9 cellular contexts compared by ENCODE assay signal in genomic region chr9:18362901-18363685, GRCh38.
DNase-seq lines count a peak whose midpoint lies in the region; ATAC-seq and TF ChIP-seq lines count a peak whose summit lies in the region.
"Had no signal": no experiment of that assay in that cellular context is flagged by ENCODE, and none has a peak within 500 bp of the region (broad histone marks: within the 10 kb centered on the region; RNA-seq: fewer than 3 reads in every experiment).

No MANE protein-coding gene starts in this region.

- no peak overlapping the region for H3K4me2 ChIP-seq in mesenchymal stem cell (ENCODE audit: low read length, poor library complexity, severe bottlenecking)

- H3K9me3 ChIP-seq in adipocyte (ENCODE audit: control insufficient read depth, low read length), result no peaks in the 10 kb centered on the region
- H3K9me3 ChIP-seq in mesenchymal stem cell (ENCODE audit: control insufficient read depth, low read length), result no peaks in the 10 kb centered on the region

- H3K4me3 ChIP-seq in adipocyte (ENCODE audit: low read length) (no peak overlapping the region), mesenchymal stem cell (ENCODE audit: insufficient read depth in 1 of 2, low read depth in 1 of 2, low read length in 2 of 2) (no peak overlapping the region)

- peak overlapping the region; percentile 38 for H3K27ac ChIP-seq in mesenchymal stem cell (ENCODE audit: low read length, poor library complexity, severe bottlenecking)

- H2BK5ac ChIP-seq in mesenchymal stem cell (ENCODE audit: low read depth, low read length, poor library complexity, severe bottlenecking), result no peak overlapping the region

- DNase-seq in GM13976 (ENCODE audit: low spot score), result peak; percentile 21
- peak; percentile 70 for DNase-seq in adipocyte (ENCODE audit: low read depth)
- DNase-seq in mesenchymal stem cell, result no peak
- DNase-seq in activated CD4-positive, alpha-beta T cell treated with anti-CD3 and anti-CD28 coated beads, Interleukin-2, amount 50 U/mL, for 4 hours, result no peak
- DNase-seq in NCI-H1417 treated with DMSO at 0.1 percent for 48 hours (lab: John Stamatoyannopoulos, UW), result no peak
- DNase-seq in nucleus accumbens (lab: John Stamatoyannopoulos, UW), result no peak
- DNase-seq: GDM1 had no signal

- H3K4ac ChIP-seq in mesenchymal stem cell (ENCODE audit: low read depth in 1 of 2, low read length in 2 of 2), result no peak overlapping the region

- H2BK120ac ChIP-seq in mesenchymal stem cell (ENCODE audit: low read depth, low read length), result no peak overlapping the region

- no peak overlapping the region for H3K18ac ChIP-seq in mesenchymal stem cell (ENCODE audit: low read depth in 1 of 2, low read length in 2 of 2)

- H3K4me1 ChIP-seq in adipocyte (ENCODE audit: control insufficient read depth, insufficient read depth, low read length), result peaks cover 25% of the 10 kb centered on the region
- H3K4me1 ChIP-seq in mesenchymal stem cell (ENCODE audit: control insufficient read depth, insufficient read depth, low read depth, low read length), result peaks cover 4% of the 10 kb centered on the region

- no peaks in the 10 kb centered on the region for H3K79me1 ChIP-seq in mesenchymal stem cell (replicated peaks; ENCODE audit: low read length, poor library complexity, severe bottlenecking)

- H4K91ac ChIP-seq in mesenchymal stem cell (ENCODE audit: low read length), result no peak overlapping the region

- no peak overlapping the region for H2BK12ac ChIP-seq in mesenchymal stem cell (ENCODE audit: low read length in 2 of 2)

- H3K23ac ChIP-seq in mesenchymal stem cell (ENCODE audit: low read length in 2 of 2), result no peak overlapping the region

- no peak overlapping the region for H4K8ac ChIP-seq in mesenchymal stem cell (ENCODE audit: low read length)

- WGBS in mesenchymal stem cell, result 86% methylated on average over 2 of the region's 3 CpGs

- in situ Hi-C loops in GM13976 (cut with MboI; ENCODE audit: low sequenced_read_pairs, unreplicated experiment), result no loop called here

- ATAC-seq in HG03039 (IDR thresholded peaks at IDR 0.05; ENCODE audit: unreplicated experiment) (peak; percentile 50), GM19452 (IDR thresholded peaks at IDR 0.05; ENCODE audit: unreplicated experiment) (no peak)

- H2AK5ac ChIP-seq in mesenchymal stem cell (ENCODE audit: low read length, severe bottlenecking), result peak overlapping the region; percentile 40

- no peak overlapping the region for H3K14ac ChIP-seq in mesenchymal stem cell (ENCODE audit: low read length in 2 of 2)

- no peak for TF ChIP-seq CTCF in GM13976 (IDR thresholded peaks at IDR 0.05; ENCODE audit: borderline replicate concordance, control extremely low read depth, extremely low read depth, insufficient read depth, missing control alignments)

- no peak overlapping the region for H2AFZ ChIP-seq in mesenchymal stem cell (ENCODE audit: low read depth, low read length)

- H3K36me3 ChIP-seq in adipocyte (ENCODE audit: control insufficient read depth, insufficient read depth, low read length, severe bottlenecking) (no peaks in the 10 kb centered on the region), mesenchymal stem cell (ENCODE audit: control insufficient read depth in 1 of 2, insufficient read depth in 2 of 2, low read depth in 1 of 2, low read length in 2 of 2) (no peaks in the 10 kb centered on the region)

- H3K9ac ChIP-seq in adipocyte (ENCODE audit: low read length) (no peak overlapping the region), mesenchymal stem cell (ENCODE audit: low read length) (no peak overlapping the region)

- H2BK15ac ChIP-seq in mesenchymal stem cell (ENCODE audit: low read depth, poor library complexity, severe bottlenecking), result no peak overlapping the region

- H3K27me3 ChIP-seq in adipocyte (replicated peaks; ENCODE audit: control insufficient read depth, insufficient read depth, low read length), result no peaks in the 10 kb centered on the region
- H3K27me3 ChIP-seq in mesenchymal stem cell (ENCODE audit: control insufficient read depth in 1 of 2, insufficient read depth in 1 of 2, low read length in 2 of 2), result no peaks in the 10 kb centered on the region

Comparison
In these comparisons a context has a peak if more than half of its experiments do, and no peak if none do; other contexts are left out.
1. DNase-seq: peak in GM13976 (single experiment) and adipocyte (single experiment); none in mesenchymal stem cell (single experiment), activated CD4-positive, alpha-beta T cell treated with anti-CD3 and anti-CD28 coated beads, Interleukin-2, amount 50 U/mL, for 4 hours (0 of 2), NCI-H1417 treated with DMSO at 0.1 percent for 48 hours (single experiment) and nucleus accumbens (0 of 56).